9 cellular contexts compared by ENCODE assay signal in genomic region chr15:52464478-52464877, GRCh38.
DNase-seq lines count a peak whose midpoint lies in the region; ATAC-seq and TF ChIP-seq lines count a peak whose summit lies in the region.
"Had no signal": no experiment of that assay in that cellular context is flagged by ENCODE, and none has a peak within 500 bp of the region (broad histone marks: within the 10 kb centered on the region; RNA-seq: fewer than 3 reads in every experiment).

No MANE protein-coding gene starts in this region.

- H3K9me3 ChIP-seq in KOPT-K1 (ENCODE audit: insufficient read depth, low read length, poor library complexity, severe bottlenecking) (no peaks in the 10 kb centered on the region), hepatocyte (ENCODE audit: low read depth) (no peaks in the 10 kb centered on the region)

- peaks cover 6 to 7% of the 10 kb centered on the region in 2 donors for H3K36me3 Mint-ChIP-seq in naive B cell

- peak overlapping the region in 3 of 8 donors; percentile 2 to 21 (median 10) for H3K4me3 Mint-ChIP-seq in naive B cell

- peaks cover 0 to 9% (median 6%) of the 10 kb centered on the region in 7 donors for H3K9me3 Mint-ChIP-seq in naive B cell

- H4K20me1 ChIP-seq in hepatocyte (ENCODE audit: insufficient read depth, poor library complexity, severe bottlenecking): no peaks in the 10 kb centered on the region

- no peaks in the 10 kb centered on the region for H3K27me3 Mint-ChIP-seq in naive B cell

- H2AFZ ChIP-seq in hepatocyte: no peak overlapping the region

- H3K27ac ChIP-seq in KOPT-K1 (ENCODE audit: low read depth, low read length, poor library complexity, severe bottlenecking) (peak overlapping the region; percentile 35), hepatocyte (no peak overlapping the region)

- WGBS in hepatocyte (ENCODE audit: low lambda C conversion rate, missing lambda C conversion rate): 85% methylated on average over 3 of the region's 3 CpGs

- H3K27ac Mint-ChIP-seq in naive B cell: peak overlapping the region in 5 of 6 donors; percentile 0 to 74 (median 48)

- no peaks in the 10 kb centered on the region for H3K4me1 ChIP-seq in hepatocyte (ENCODE audit: insufficient read depth)

- H3K79me2 ChIP-seq in hepatocyte: no peaks in the 10 kb centered on the region

- no peak for TF ChIP-seq CTCF in hepatocyte (IDR thresholded peaks at IDR 0.05; ENCODE audit: poor library complexity)

- no peaks in the 10 kb centered on the region for H3K9me2 ChIP-seq in hepatocyte (replicated peaks; ENCODE audit: insufficient read depth)

- H3K4me3 ChIP-seq in hepatocyte: no peak overlapping the region
- H3K4me3 ChIP-seq: K562 had no signal

- ATAC-seq in GM18873 (IDR thresholded peaks at IDR 0.05; ENCODE audit: low FRiP score, unreplicated experiment): peak; percentile 40
- peak; percentile 54 for ATAC-seq in GM21786 (IDR thresholded peaks at IDR 0.05; ENCODE audit: unreplicated experiment)
- ATAC-seq in naive B cell (ENCODE audit: low read depth in 2 of 2): no peak
- ATAC-seq: K562 had no signal

- H3K36me3 ChIP-seq in KOPT-K1 (ENCODE audit: insufficient read depth, low read length): no peaks in the 10 kb centered on the region
- H3K36me3 ChIP-seq in hepatocyte (replicated peaks; ENCODE audit: insufficient read depth, low read depth): no peaks in the 10 kb centered on the region

- DNase-seq in naive B cell (no peak), NCI-H1092 treated with DMSO at 0.1 percent for 48 hours (lab: John Stamatoyannopoulos, UW) (no peak), hepatocyte (ENCODE audit: low spot score) (no peak)
- no peak for DNase-seq in effector CD8-positive, alpha-beta T cell (lab: John Stamatoyannopoulos, UW)
- DNase-seq: activated effector memory CD4-positive, alpha-beta T cell treated with anti-CD3 and anti-CD28 coated beads, Interleukin-2, amount 50 U/mL, for 16 hours had no signal

- peaks cover 37 to 46% (median 43%) of the 10 kb centered on the region in 3 donors for H3K4me1 Mint-ChIP-seq in naive B cell

- no peaks in the 10 kb centered on the region for H3K27me3 ChIP-seq in hepatocyte

- H3K4me2 ChIP-seq in hepatocyte: no peak overlapping the region

Comparison
In these comparisons a context has a peak if more than half of its experiments do, and no peak if none do; other contexts are left out.
1. ATAC-seq: peak in GM18873 (single experiment) and GM21786 (single experiment); none in naive B cell (0 of 2).